In the genomic region with DNA sequence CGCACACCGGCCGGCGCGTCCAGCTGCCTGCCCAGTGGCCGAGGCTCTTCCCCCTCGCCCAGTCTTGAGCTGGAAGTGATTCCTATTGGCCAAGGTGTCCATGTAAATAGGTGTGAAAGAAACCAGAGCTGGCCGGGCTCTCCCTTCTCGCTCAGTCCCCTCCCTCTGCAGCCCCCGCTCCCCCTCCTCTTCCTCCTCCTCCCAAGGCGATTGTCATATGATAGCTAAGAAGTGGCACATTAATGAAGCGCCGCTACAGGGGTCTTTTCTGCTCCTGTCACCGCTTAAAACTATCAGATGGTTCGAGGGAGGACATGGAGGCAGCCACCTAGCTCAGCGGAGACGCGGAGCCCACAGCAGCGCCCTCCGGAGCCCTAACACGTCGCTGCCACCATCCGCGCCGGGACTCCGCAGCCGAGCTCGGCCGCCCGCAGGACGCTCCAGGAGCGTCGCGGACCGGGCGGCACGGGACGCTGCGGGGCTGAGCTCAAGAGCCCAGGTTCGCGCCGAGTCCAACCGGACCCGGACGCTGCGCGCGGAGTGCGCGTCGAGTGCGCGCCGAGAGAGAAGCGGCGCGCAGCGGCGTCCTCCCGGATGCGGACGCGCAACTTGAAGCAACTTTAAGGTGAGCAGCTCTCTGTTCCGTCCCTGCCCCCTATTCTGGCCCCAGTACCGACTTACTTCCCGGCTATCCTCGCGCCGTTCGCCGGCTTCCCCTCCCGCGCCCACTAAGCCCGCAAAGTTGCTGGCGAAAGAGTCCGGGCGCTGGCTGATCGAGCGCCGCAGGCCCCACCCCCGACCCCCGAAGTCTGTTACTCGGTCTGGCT, we compare ENCODE assay signal across 10 cellular contexts. TPM values are rescaled to one million over a fixed set of nuclear protein-coding genes. Genes with fewer than 3 reads are reported as not detected.
DNase-seq lines count a peak whose midpoint lies in the region; ATAC-seq, FAIRE-seq and TF ChIP-seq lines count a peak whose summit lies in the region.
"Had no signal": no experiment of that assay in that cellular context is flagged by ENCODE, and none has a peak within 500 bp of the region (broad histone marks: within the 10 kb centered on the region; RNA-seq: fewer than 3 reads in every experiment).

A gene (plus strand): TSS at position 293 of the 827 bp plus-strand sequence. CDS start 653 bp downstream, outside the sequence.

- no peak within 1 kb of the TSS for H3K9ac ChIP-seq in keratinocyte (ENCODE audit: control insufficient read depth, extremely low read depth, insufficient read depth, low read length)
- H3K9ac ChIP-seq in colonic mucosa (ENCODE audit: low read depth in 2 of 2, low read length in 2 of 2) = no peak within 1 kb of the TSS

- intact Hi-C loops in Right ventricle myocardium inferior (cut with DNase I) (no loop called here), left ventricle myocardium superior (cut with micrococcal nuclease) (no loop called here), tibial artery (cut with DNase I; ENCODE audit: low total_unique reads) (no loop called here), colonic mucosa (cut with DNase I) (no loop called here)
- intact Hi-C loops in activated CD4-positive, alpha-beta memory T cell treated with anti-CD3 and anti-CD28 coated beads for 36 hours (cut with micrococcal nuclease) = no loop called here

- peaks cover 3% of the 10 kb centered on the region for H3K9me3 Mint-ChIP-seq in activated CD4-positive, alpha-beta memory T cell treated with anti-CD3 and anti-CD28 coated beads for 36 hours

- no peaks in the 10 kb centered on the region for H3K9me1 ChIP-seq in keratinocyte (ENCODE audit: control insufficient read depth, extremely low read depth, insufficient read depth, low read length)

- H3K27ac Mint-ChIP-seq in activated CD4-positive, alpha-beta memory T cell treated with anti-CD3 and anti-CD28 coated beads for 36 hours = peak within 1 kb of the TSS; percentile 66

- H3K9me3 ChIP-seq in keratinocyte (ENCODE audit: control insufficient read depth, low read depth, low read length) (peaks cover 1% of the 10 kb centered on the region), tibial artery (no peaks in the 10 kb centered on the region), colonic mucosa (no peaks in the 10 kb centered on the region)

- dilution Hi-C loops in keratinocyte (cut with MboI; ENCODE audit: extremely low pct_ligation_motif_present, low sequenced_read_pairs) = no loop called here

- peak within 1 kb of the TSS; percentile 4 to 57 (median 53) for H3K4me3 ChIP-seq in keratinocyte (ENCODE audit: control insufficient read depth in 2 of 3, extremely low read depth in 1 of 3, insufficient read depth in 2 of 3, low read depth in 1 of 3, low read length in 3 of 3)
- peak within 1 kb of the TSS; percentile 35 to 49 for H3K4me3 ChIP-seq in tibial artery
- H3K4me3 ChIP-seq in colonic mucosa = no peak within 1 kb of the TSS

- H3K4me3 Mint-ChIP-seq in activated CD4-positive, alpha-beta memory T cell treated with anti-CD3 and anti-CD28 coated beads for 36 hours = peak within 1 kb of the TSS; percentile 84

- TF ChIP-seq CTCF in keratinocyte (optimal IDR thresholded peaks at IDR 0.05 in 1 of 3, IDR thresholded peaks at IDR 0.05 in 1 of 3, conservative IDR thresholded peaks at IDR 0.05 in 1 of 3; ENCODE audit: extremely low read depth in 1 of 3, insufficient read depth in 2 of 3, low read length in 3 of 3) (peak in 1 of 3 experiments; percentile 22), tibial artery (IDR thresholded peaks at IDR 0.05) (no peak), colonic mucosa (IDR thresholded peaks at IDR 0.05) (no peak)

- H3K4me2 ChIP-seq in keratinocyte (ENCODE audit: control insufficient read depth, extremely low read depth, insufficient read depth, low read depth, low read length) = peak within 1 kb of the TSS; percentile 69

- POLR2A ChIA-PET in activated CD4-positive, alpha-beta memory T cell treated with anti-CD3 and anti-CD28 coated beads for 36 hours (lab: Charles Lee) = interaction anchor here (1.3 to 1.6 kb wide), 2 partner anchors 11 to 116 kb away, joined by 4 to 6 read pairs; no protein-coding TSS in a partner anchor

- CTCF ChIA-PET in activated CD4-positive, alpha-beta memory T cell treated with anti-CD3 and anti-CD28 coated beads for 36 hours (lab: Charles Lee) = interaction anchor here (0.5 to 4.4 kb wide), 14 partner anchors 9 to 322 kb away, joined by 3 to 34 read pairs (median 4); no protein-coding TSS in a partner anchor

- peaks cover 58% of the 10 kb centered on the region for H3K4me1 Mint-ChIP-seq in activated CD4-positive, alpha-beta memory T cell treated with anti-CD3 and anti-CD28 coated beads for 36 hours (ENCODE audit: low read depth)

- peaks cover 4% of the 10 kb centered on the region for H4K20me1 ChIP-seq in keratinocyte (ENCODE audit: control insufficient read depth, extremely low read depth, insufficient read depth, low read length)

- no peak for FAIRE-seq in keratinocyte (lab: Jason Lieb, UNC)
- FAIRE-seq: G401.6 had no signal

- no peaks in the 10 kb centered on the region for H3K79me2 ChIP-seq in keratinocyte (ENCODE audit: control insufficient read depth, insufficient read depth, low read length)

- DNase-seq in Right ventricle myocardium inferior (ENCODE audit: missing footprints) = peak; percentile 58
- no peak for DNase-seq in left ventricle myocardium superior
- DNase-seq in activated CD4-positive, alpha-beta memory T cell treated with anti-CD3 and anti-CD28 coated beads for 36 hours = peak; percentile 49
- no peak for DNase-seq in keratinocyte (ENCODE audit: low read depth, low spot score)
- no peak for DNase-seq in tibial artery
- DNase-seq in effector CD4-positive, alpha-beta T cell = no peak
- DNase-seq in colonic mucosa = no peak

- H3K27me3 ChIP-seq in keratinocyte (ENCODE audit: control insufficient read depth, extremely low read depth, insufficient read depth, low read length) (peaks cover 90% of the 10 kb centered on the region), tibial artery (peaks cover 0 to 98% of the 10 kb centered on the region in 2 donors), colonic mucosa (peaks cover 97% of the 10 kb centered on the region)

- ATAC-seq in Right ventricle myocardium inferior (no peak), left ventricle myocardium superior (no peak), HG02759 (IDR thresholded peaks at IDR 0.05; ENCODE audit: unreplicated experiment) (no peak)

- peaks cover 87% of the 10 kb centered on the region for H3K27me3 Mint-ChIP-seq in activated CD4-positive, alpha-beta memory T cell treated with anti-CD3 and anti-CD28 coated beads for 36 hours

- no peaks in the 10 kb centered on the region for H3K36me3 ChIP-seq in keratinocyte (ENCODE audit: control insufficient read depth in 2 of 2, extremely low read depth in 1 of 2, insufficient read depth in 2 of 2, low read length in 2 of 2)
- no peaks in the 10 kb centered on the region for H3K36me3 ChIP-seq in tibial artery
- H3K36me3 ChIP-seq in colonic mucosa = no peaks in the 10 kb centered on the region

- H3K27ac ChIP-seq in keratinocyte (ENCODE audit: control insufficient read depth, insufficient read depth, low read length) = no peak within 1 kb of the TSS
- H3K27ac ChIP-seq in tibial artery = no peak within 1 kb of the TSS
- no peak within 1 kb of the TSS for H3K27ac ChIP-seq in colonic mucosa

- peaks cover 16% of the 10 kb centered on the region for H3K36me3 Mint-ChIP-seq in activated CD4-positive, alpha-beta memory T cell treated with anti-CD3 and anti-CD28 coated beads for 36 hours

- H2AFZ ChIP-seq in keratinocyte (ENCODE audit: control insufficient read depth, low read length) = peak within 1 kb of the TSS; percentile 26

- H3K4me1 ChIP-seq in keratinocyte (ENCODE audit: control insufficient read depth, extremely low read depth, insufficient read depth, low read length) = peaks cover 22% of the 10 kb centered on the region
- H3K4me1 ChIP-seq in tibial artery = peaks cover 0 to 42% (median 33%) of the 10 kb centered on the region in 4 donors
- peaks cover 25% of the 10 kb centered on the region for H3K4me1 ChIP-seq in colonic mucosa

RNA-seq across cellular contexts. Expression of the gene that starts here (rescaled TPM):
- total RNA-seq in Right ventricle myocardium inferior (not detected), left ventricle myocardium superior (not detected), colonic mucosa (not detected)
- 1 to 10 TPM; 1.5 to 2.0 TPM for total RNA-seq in activated CD4-positive, alpha-beta memory T cell treated with anti-CD3 and anti-CD28 coated beads for 36 hours
- polyA plus RNA-seq in keratinocyte = not detected in 3 replicates
- polyA plus RNA-seq in keratinocyte (2011; ENCODE audit: low read depth) = not detected
- polyA plus RNA-seq in keratinocyte (2011; cell fraction: cytosol; rRNA removed) = not detected in 2 replicates
- polyA plus RNA-seq in keratinocyte (2011; cell fraction: nucleus; rRNA removed) = not detected in 2 replicates
- not detected in 2 replicates for polyA plus RNA-seq in keratinocyte (2012; ENCODE audit: low replicate concordance)
- polyA minus RNA-seq in keratinocyte = not detected in 3 replicates
- polyA minus RNA-seq in keratinocyte (2011; cell fraction: cytosol; rRNA and poly(A)+ RNA removed) = not detected
- not detected in 2 replicates for polyA minus RNA-seq in keratinocyte (2011; cell fraction: nucleus; rRNA and poly(A)+ RNA removed)
- total RNA-seq: dermis microvascular lymphatic vessel endothelial cell had no signal

Comparison
In these comparisons a context has a peak if more than half of its experiments do, and no peak if none do; other contexts are left out.
1. Peak in DNase-seq in Right ventricle myocardium inferior; RNA of the gene not detected or under 1 TPM.